In genomic region chr7:55770778-55771177, GRCh38 we compare ENCODE assay signal across 23 cellular contexts.
"Had no signal": no experiment of that assay in that cellular context is flagged by ENCODE, and none has a peak within 500 bp of the region (broad histone marks: within the 10 kb centered on the region; RNA-seq: fewer than 3 reads in every experiment).

No MANE protein-coding gene starts in this region.

- H3K27me3 ChIP-seq: colonic mucosa, hepatocyte, right atrium auricular region, sigmoid colon, transverse colon had no signal

- ATAC-seq: left cardiac atrium; left ventricle myocardium superior; stimulated activated naive B cell treated with anti-CD40 and anti-IgM and Interleukin-4, amounts not matched to agents 10 μg/mL and 1 μg/mL and 100 μg/mL, for 72 hours; stimulated activated naive CD8-positive, alpha-beta T cell treated with anti-CD3 and anti-CD28 coated beads, Interleukin-15, amount 100 ng/mL, for 72 hours had no signal

- H3K4me3 ChIP-seq: colonic mucosa, hepatocyte, lung, right atrium auricular region, sigmoid colon, skin epidermis, thoracic aorta, transverse colon had no signal

- DNase-seq: colonic mucosa; dermis blood vessel endothelial cell; effector CD4-positive, alpha-beta T cell; endodermal cell; foreskin melanocyte; kidney; left cardiac atrium; left ventricle myocardium superior; mesendoderm; naive B cell; sigmoid colon; stimulated activated CD4-positive, alpha-beta T cell treated with anti-CD3 and anti-CD28 coated beads, Interleukin-2, amount 100 ng/mL, for 24 hours; stimulated activated CD4-positive, alpha-beta T cell treated with anti-CD3 and anti-CD28 coated beads, Interleukin-4, amount 100 ng/mL, for 4 hours; stimulated activated naive B cell treated with anti-CD40 and anti-IgM and Interleukin-4, amounts not matched to agents 10 μg/mL and 1 μg/mL and 100 μg/mL, for 72 hours; stimulated activated naive CD8-positive, alpha-beta T cell treated with anti-CD3 and anti-CD28 coated beads, Interleukin-15, amount 100 ng/mL, for 72 hours; substantia nigra; transverse colon had no signal

- H3K36me3 ChIP-seq: colonic mucosa, right atrium auricular region, sigmoid colon, thoracic aorta, transverse colon had no signal

- FAIRE-seq: endothelial cell of umbilical vein, kidney had no signal
